Comparison of ENCODE assay signal across 1 cellular context in genomic region chr17:34246436-34246835, GRCh38.
TF ChIP-seq lines count a peak whose summit lies in the region.

No MANE protein-coding gene starts in this region.

TF ChIP-seq in IMR-90, 13 proteins besides CTCF, POLR2A, EP300 and RAD21 (continued from another document):
- TF ChIP-seq USF2 (IDR thresholded peaks at IDR 0.05; ENCODE audit: low read depth, low read length) (no peak), BHLHE40 (IDR thresholded peaks at IDR 0.05; ENCODE audit: low read depth, low read length) (no peak), RFX5 (IDR thresholded peaks at IDR 0.05; ENCODE audit: low read depth, low read length) (no peak), NFE2L2 (IDR thresholded peaks at IDR 0.05; ENCODE audit: low read depth, low read length) (no peak), RCOR1 (IDR thresholded peaks at IDR 0.05; ENCODE audit: insufficient replicate concordance, low read length) (no peak), MAFK (IDR thresholded peaks at IDR 0.05; ENCODE audit: low read depth, low read length) (no peak), MAZ (IDR thresholded peaks at IDR 0.05; ENCODE audit: borderline replicate concordance, low read depth, low read length) (no peak), MXI1 (IDR thresholded peaks at IDR 0.05; ENCODE audit: borderline replicate concordance, low read depth, low read length) (no peak)
- TF ChIP-seq, protein P1, sequence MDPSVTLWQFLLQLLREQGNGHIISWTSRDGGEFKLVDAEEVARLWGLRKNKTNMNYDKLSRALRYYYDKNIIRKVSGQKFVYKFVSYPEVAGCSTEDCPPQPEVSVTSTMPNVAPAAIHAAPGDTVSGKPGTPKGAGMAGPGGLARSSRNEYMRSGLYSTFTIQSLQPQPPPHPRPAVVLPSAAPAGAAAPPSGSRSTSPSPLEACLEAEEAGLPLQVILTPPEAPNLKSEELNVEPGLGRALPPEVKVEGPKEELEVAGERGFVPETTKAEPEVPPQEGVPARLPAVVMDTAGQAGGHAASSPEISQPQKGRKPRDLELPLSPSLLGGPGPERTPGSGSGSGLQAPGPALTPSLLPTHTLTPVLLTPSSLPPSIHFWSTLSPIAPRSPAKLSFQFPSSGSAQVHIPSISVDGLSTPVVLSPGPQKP (IDR thresholded peaks at IDR 0.05; ENCODE audit: borderline replicate concordance, low read depth, low read length), result no peak
TF ChIP-seq in IMR-90: peak in this region for 0.
